Comparison of ENCODE assay signal across 30 cellular contexts in the genomic region with DNA sequence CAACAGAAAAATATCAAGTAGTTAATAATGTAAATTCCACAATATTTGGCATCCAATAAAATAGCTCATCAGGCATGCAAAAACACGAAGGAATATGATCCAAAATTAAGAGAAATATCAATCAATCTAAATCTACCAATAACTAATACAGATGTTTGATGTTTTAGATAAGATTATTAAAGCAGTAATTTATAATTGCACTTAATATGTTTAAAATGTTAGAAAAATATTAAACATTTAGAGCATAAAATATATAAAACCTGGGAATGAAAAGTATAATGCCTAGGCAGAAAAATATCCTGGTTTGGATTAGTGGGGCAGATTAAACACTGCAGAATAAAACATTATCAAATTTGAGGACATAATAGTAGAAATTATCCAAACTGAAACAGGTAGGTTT.
A peak's percentile ranks its signal among the peaks of the same experiment; 100 is the strongest.
DNase-seq lines count a peak whose midpoint lies in the region; ATAC-seq, FAIRE-seq and TF ChIP-seq lines count a peak whose summit lies in the region.
"Had no signal": no experiment of that assay in that cellular context is flagged by ENCODE, and none has a peak within 500 bp of the region (broad histone marks: within the 10 kb centered on the region; RNA-seq: fewer than 3 reads in every experiment).

No MANE protein-coding gene starts in this region.

- H3K27ac ChIP-seq in VCaP, result peak overlapping the region; percentile 75
- H3K27ac ChIP-seq: 22Rv1; A549; BLaER1; BLaER1 treated with 17β-estradiol and CSF1 and Interleukin-3, amounts not matched to agents 10 nM and 100 nM; C4-2B had no signal

- FAIRE-seq in colon (lab: Jason Lieb, UNC), result peak; percentile 38
- FAIRE-seq: A204.1, A549, D721Med had no signal

- no peak for ATAC-seq in GM18505 (IDR thresholded peaks at IDR 0.05; ENCODE audit: unreplicated experiment)
- ATAC-seq: A549; CD8-positive, alpha-beta T cell had no signal

- TF ChIP-seq CTCF in VCaP (conservative IDR thresholded peaks at IDR 0.05), result no peak

- no peak for TF ChIP-seq POLR2A in GM18505 (IDR thresholded peaks at IDR 0.05; ENCODE audit: borderline replicate concordance, extremely low read depth, insufficient read depth, insufficient read length)

- no peak for DNase-seq in mesenteric fat pad (ENCODE audit: low spot score)
- DNase-seq: 8988T; ACHN; AML-193; BE2C; C1 segment of cervical spinal cord; Caco-2; Calu3; CD4-positive, alpha-beta memory T cell; CD4-positive, alpha-beta T cell; CD4-positive, CD25-positive, alpha-beta regulatory T cell; CD8-positive, alpha-beta memory T cell; CD8-positive, alpha-beta T cell; DMS 273 treated with DMSO at 0.1 percent for 48 hours; DMS153; DMS53; DMS79; DMS79 treated with DMSO at 0.1 percent for 48 hours; DND-41; EL had no signal
